ENCODE assay signal across 9 cellular contexts in genomic region chr3:131083190-131083863, GRCh38. TPM values are rescaled to one million over a fixed set of nuclear protein-coding genes. Genes with fewer than 3 reads are reported as not detected.
DNase-seq lines count a peak whose midpoint lies in the region; ATAC-seq and TF ChIP-seq lines count a peak whose summit lies in the region.
"Had no signal": no experiment of that assay in that cellular context is flagged by ENCODE, and none has a peak within 500 bp of the region (broad histone marks: within the 10 kb centered on the region; RNA-seq: fewer than 3 reads in every experiment).

No MANE protein-coding gene starts in this region.

- H3K27ac Mint-ChIP-seq in CD8-positive, alpha-beta T cell: no peak overlapping the region
- no peak overlapping the region for H3K27ac Mint-ChIP-seq in activated T-helper 2 cell treated with anti-CD3 and anti-CD28 coated beads, Interferon-gamma antibody, Interleukin-2, Interleukin-4, amounts not matched to agents 10 μg/mL and 5 μg/mL and 100 μg/mL, durations not matched to agents 14 hours and 24 hours and 36 hours
- H3K27ac Mint-ChIP-seq in Caco-2 (ENCODE audit: unreplicated experiment): no peak overlapping the region
- no peak overlapping the region for H3K27ac Mint-ChIP-seq in activated T-helper 1 cell treated with anti-CD3 and anti-CD28 coated beads, Interleukin-12 subunit alpha, Interleukin-12 subunit beta, Interleukin-2, Interleukin-4 antibody, amounts not matched to agents 30 ng/mL and 10 ng/mL and 1 ng/mL, durations not matched to agents 14 hours and 24 hours and 36 hours

- TF ChIP-seq CTCF in retinal pigment epithelial cell (conservative IDR thresholded peaks at IDR 0.05; ENCODE audit: low read depth, low read length) (no peak), Caco-2 (IDR thresholded peaks at IDR 0.05; ENCODE audit: insufficient read depth in 1 of 2, low read depth in 1 of 2, low read length in 1 of 2, severe bottlenecking in 1 of 2, unreplicated experiment in 1 of 2) (no peak)
- TF ChIP-seq CTCF in CD8-positive, alpha-beta T cell (IDR thresholded peaks at IDR 0.05): no peak

- H3K4me1 Mint-ChIP-seq in CD8-positive, alpha-beta T cell (ENCODE audit: low read depth): peaks cover 2% of the 10 kb centered on the region
- no peaks in the 10 kb centered on the region for H3K4me1 Mint-ChIP-seq in activated T-helper 2 cell treated with anti-CD3 and anti-CD28 coated beads, Interferon-gamma antibody, Interleukin-2, Interleukin-4, amounts not matched to agents 10 μg/mL and 5 μg/mL and 100 μg/mL, durations not matched to agents 14 hours and 24 hours and 36 hours (ENCODE audit: low read depth)
- H3K4me1 Mint-ChIP-seq in Caco-2 (ENCODE audit: low read depth, unreplicated experiment): no peaks in the 10 kb centered on the region
- no peaks in the 10 kb centered on the region for H3K4me1 Mint-ChIP-seq in activated T-helper 1 cell treated with anti-CD3 and anti-CD28 coated beads, Interleukin-12 subunit alpha, Interleukin-12 subunit beta, Interleukin-2, Interleukin-4 antibody, amounts not matched to agents 30 ng/mL and 10 ng/mL and 1 ng/mL, durations not matched to agents 14 hours and 24 hours and 36 hours (ENCODE audit: low read depth)

- no peak overlapping the region for H3K27ac ChIP-seq in CD8-positive, alpha-beta T cell (ENCODE audit: low read depth, low read length)

- H3K36me3 ChIP-seq in CD8-positive, alpha-beta T cell (ENCODE audit: insufficient read depth, low read length): no peaks in the 10 kb centered on the region
- H3K36me3 ChIP-seq in Caco-2 (ENCODE audit: control insufficient read depth, insufficient read depth, low read length): no peaks in the 10 kb centered on the region

- intact Hi-C loops in CD8-positive, alpha-beta T cell (cut with DNase I, micrococcal nuclease): no loop called here
- intact Hi-C loops in activated T-helper 2 cell treated with anti-CD3 and anti-CD28 coated beads, Interferon-gamma antibody, Interleukin-2, Interleukin-4, amounts not matched to agents 10 μg/mL and 5 μg/mL and 100 μg/mL, durations not matched to agents 14 hours and 24 hours and 36 hours (cut with micrococcal nuclease): no loop called here
- intact Hi-C loops in Caco-2 (cut with micrococcal nuclease; ENCODE audit: unreplicated experiment): no loop called here
- intact Hi-C loops in activated T-helper 1 cell treated with anti-CD3 and anti-CD28 coated beads, Interleukin-12 subunit alpha, Interleukin-12 subunit beta, Interleukin-2, Interleukin-4 antibody, amounts not matched to agents 30 ng/mL and 10 ng/mL and 1 ng/mL, durations not matched to agents 14 hours and 24 hours and 36 hours (cut with micrococcal nuclease): no loop called here

- H3K27me3 ChIP-seq in CD8-positive, alpha-beta T cell (ENCODE audit: insufficient read depth, low read length): no peaks in the 10 kb centered on the region
- H3K27me3 ChIP-seq in Caco-2 (replicated peaks; ENCODE audit: control insufficient read depth, insufficient read depth, low read length): no peaks in the 10 kb centered on the region

- POLR2A ChIA-PET in CD8-positive, alpha-beta T cell (lab: Charles Lee): no interaction called here
- POLR2A ChIA-PET in Caco-2 (lab: Charles Lee): no interaction called here

- no peaks in the 10 kb centered on the region for H3K36me3 Mint-ChIP-seq in CD8-positive, alpha-beta T cell
- H3K36me3 Mint-ChIP-seq in activated T-helper 2 cell treated with anti-CD3 and anti-CD28 coated beads, Interferon-gamma antibody, Interleukin-2, Interleukin-4, amounts not matched to agents 10 μg/mL and 5 μg/mL and 100 μg/mL, durations not matched to agents 14 hours and 24 hours and 36 hours (ENCODE audit: low read depth): no peaks in the 10 kb centered on the region
- H3K36me3 Mint-ChIP-seq in Caco-2 (ENCODE audit: insufficient read depth, unreplicated experiment): no peaks in the 10 kb centered on the region
- H3K36me3 Mint-ChIP-seq in activated T-helper 1 cell treated with anti-CD3 and anti-CD28 coated beads, Interleukin-12 subunit alpha, Interleukin-12 subunit beta, Interleukin-2, Interleukin-4 antibody, amounts not matched to agents 30 ng/mL and 10 ng/mL and 1 ng/mL, durations not matched to agents 14 hours and 24 hours and 36 hours (ENCODE audit: low read depth): no peaks in the 10 kb centered on the region

- no TSS peak for BruUV-seq in Caco-2 (replicated peaks; lab: Mats Ljungman, UMichigan)

- H3K4me1 ChIP-seq in CD8-positive, alpha-beta T cell (ENCODE audit: insufficient read depth, low read length): no peaks in the 10 kb centered on the region
- no peaks in the 10 kb centered on the region for H3K4me1 ChIP-seq in Caco-2

- H3K9me3 Mint-ChIP-seq in CD8-positive, alpha-beta T cell: no peaks in the 10 kb centered on the region
- H3K9me3 Mint-ChIP-seq in activated T-helper 2 cell treated with anti-CD3 and anti-CD28 coated beads, Interferon-gamma antibody, Interleukin-2, Interleukin-4, amounts not matched to agents 10 μg/mL and 5 μg/mL and 100 μg/mL, durations not matched to agents 14 hours and 24 hours and 36 hours: no peaks in the 10 kb centered on the region
- no peaks in the 10 kb centered on the region for H3K9me3 Mint-ChIP-seq in Caco-2 (ENCODE audit: unreplicated experiment)
- H3K9me3 Mint-ChIP-seq in activated T-helper 1 cell treated with anti-CD3 and anti-CD28 coated beads, Interleukin-12 subunit alpha, Interleukin-12 subunit beta, Interleukin-2, Interleukin-4 antibody, amounts not matched to agents 30 ng/mL and 10 ng/mL and 1 ng/mL, durations not matched to agents 14 hours and 24 hours and 36 hours: no peaks in the 10 kb centered on the region

- no peak for ATAC-seq in CD8-positive, alpha-beta T cell
- ATAC-seq: HepG2 had no signal

- DNase-seq in H4 (ENCODE audit: low spot score) (peak; percentile 73), NCI-H446 (lab: John Stamatoyannopoulos, UW) (peak; percentile 63 to 89), fibroblast of peridontal ligament (ENCODE audit: extremely low read depth) (peak; percentile 48), retinal pigment epithelial cell (ENCODE audit: low read depth) (peak; percentile 12), Caco-2 (no peak)
- no peak for DNase-seq in CD8-positive, alpha-beta T cell
- DNase-seq in activated T-helper 2 cell treated with anti-CD3 and anti-CD28 coated beads, Interferon-gamma antibody, Interleukin-2, Interleukin-4, amounts not matched to agents 10 μg/mL and 5 μg/mL and 100 μg/mL, durations not matched to agents 14 hours and 24 hours and 36 hours (ENCODE audit: low spot score): no peak
- no peak for DNase-seq in activated T-helper 1 cell treated with anti-CD3 and anti-CD28 coated beads, Interleukin-12 subunit alpha, Interleukin-12 subunit beta, Interleukin-2, Interleukin-4 antibody, amounts not matched to agents 30 ng/mL and 10 ng/mL and 1 ng/mL, durations not matched to agents 14 hours and 24 hours and 36 hours (ENCODE audit: low spot score)

- CTCF ChIA-PET in CD8-positive, alpha-beta T cell (lab: Charles Lee): no interaction called here
- CTCF ChIA-PET in Caco-2 (lab: Charles Lee): no interaction called here

- H3K4me3 ChIP-seq in retinal pigment epithelial cell (ENCODE audit: low read length) (no peak overlapping the region), Caco-2 (ENCODE audit: low read depth, low read length) (no peak overlapping the region)
- no peak overlapping the region for H3K4me3 ChIP-seq in CD8-positive, alpha-beta T cell (ENCODE audit: low read depth, low read length)

- no peaks in the 10 kb centered on the region for H3K27me3 Mint-ChIP-seq in CD8-positive, alpha-beta T cell (ENCODE audit: low read depth)
- no peaks in the 10 kb centered on the region for H3K27me3 Mint-ChIP-seq in activated T-helper 2 cell treated with anti-CD3 and anti-CD28 coated beads, Interferon-gamma antibody, Interleukin-2, Interleukin-4, amounts not matched to agents 10 μg/mL and 5 μg/mL and 100 μg/mL, durations not matched to agents 14 hours and 24 hours and 36 hours (ENCODE audit: low read depth)
- no peaks in the 10 kb centered on the region for H3K27me3 Mint-ChIP-seq in Caco-2 (ENCODE audit: insufficient read depth, unreplicated experiment)
- peaks cover 6% of the 10 kb centered on the region for H3K27me3 Mint-ChIP-seq in activated T-helper 1 cell treated with anti-CD3 and anti-CD28 coated beads, Interleukin-12 subunit alpha, Interleukin-12 subunit beta, Interleukin-2, Interleukin-4 antibody, amounts not matched to agents 30 ng/mL and 10 ng/mL and 1 ng/mL, durations not matched to agents 14 hours and 24 hours and 36 hours (ENCODE audit: insufficient read depth)

- H3K9me3 ChIP-seq in CD8-positive, alpha-beta T cell (ENCODE audit: low read length): no peaks in the 10 kb centered on the region
- H3K9me3 ChIP-seq in Caco-2: no peaks in the 10 kb centered on the region

- H3K4me3 Mint-ChIP-seq in CD8-positive, alpha-beta T cell: no peak overlapping the region
- H3K4me3 Mint-ChIP-seq in activated T-helper 2 cell treated with anti-CD3 and anti-CD28 coated beads, Interferon-gamma antibody, Interleukin-2, Interleukin-4, amounts not matched to agents 10 μg/mL and 5 μg/mL and 100 μg/mL, durations not matched to agents 14 hours and 24 hours and 36 hours (ENCODE audit: low read depth): no peak overlapping the region
- no peak overlapping the region for H3K4me3 Mint-ChIP-seq in Caco-2 (ENCODE audit: unreplicated experiment)
- no peak overlapping the region for H3K4me3 Mint-ChIP-seq in activated T-helper 1 cell treated with anti-CD3 and anti-CD28 coated beads, Interleukin-12 subunit alpha, Interleukin-12 subunit beta, Interleukin-2, Interleukin-4 antibody, amounts not matched to agents 30 ng/mL and 10 ng/mL and 1 ng/mL, durations not matched to agents 14 hours and 24 hours and 36 hours

RNA-seq across cellular contexts. Expression of gene NEK11, which starts 56.6 kb away (rescaled TPM):
- 1.2 and 3.0 TPM in 2 replicates for total RNA-seq in H4 (2014; rRNA removed; shearing (Covaris generic))
- total RNA-seq in CD8-positive, alpha-beta T cell: 1 to 10 TPM; 3.6 to 3.8 TPM
- total RNA-seq in activated T-helper 2 cell treated with anti-CD3 and anti-CD28 coated beads, Interferon-gamma antibody, Interleukin-2, Interleukin-4, amounts not matched to agents 10 μg/mL and 5 μg/mL and 100 μg/mL, durations not matched to agents 14 hours and 24 hours and 36 hours: 1.1 and 1.2 TPM in 2 replicates
- total RNA-seq in Caco-2 (2022): 3.9 and 4.4 TPM in 2 replicates
- 0.51 and 1.2 TPM in 2 replicates for total RNA-seq in activated T-helper 1 cell treated with anti-CD3 and anti-CD28 coated beads, Interleukin-12 subunit alpha, Interleukin-12 subunit beta, Interleukin-2, Interleukin-4 antibody, amounts not matched to agents 30 ng/mL and 10 ng/mL and 1 ng/mL, durations not matched to agents 14 hours and 24 hours and 36 hours

RNA-seq across cellular contexts. Expression of gene ASTE1, which starts 56.7 kb away (rescaled TPM):
- total RNA-seq in H4 (2014; rRNA removed; shearing (Covaris generic)): 6.8 and 9.1 TPM in 2 replicates
- 10 to 100 TPM; 24.6 to 25.9 TPM for total RNA-seq in CD8-positive, alpha-beta T cell
- 7.4 and 8.0 TPM in 2 replicates for total RNA-seq in activated T-helper 2 cell treated with anti-CD3 and anti-CD28 coated beads, Interferon-gamma antibody, Interleukin-2, Interleukin-4, amounts not matched to agents 10 μg/mL and 5 μg/mL and 100 μg/mL, durations not matched to agents 14 hours and 24 hours and 36 hours
- total RNA-seq in Caco-2 (2022): 8.7 and 11.0 TPM in 2 replicates
- 9.6 and 14.6 TPM in 2 replicates for total RNA-seq in activated T-helper 1 cell treated with anti-CD3 and anti-CD28 coated beads, Interleukin-12 subunit alpha, Interleukin-12 subunit beta, Interleukin-2, Interleukin-4 antibody, amounts not matched to agents 30 ng/mL and 10 ng/mL and 1 ng/mL, durations not matched to agents 14 hours and 24 hours and 36 hours

Comparison
In these comparisons a context has a peak if more than half of its experiments do, and no peak if none do; other contexts are left out.
1. DNase-seq: peak in H4 (single experiment), NCI-H446 (2 of 2), fibroblast of peridontal ligament (single experiment) and retinal pigment epithelial cell (single experiment); none in CD8-positive, alpha-beta T cell (0 of 7), activated T-helper 2 cell treated with anti-CD3 and anti-CD28 coated beads, Interferon-gamma antibody, Interleukin-2, Interleukin-4, amounts not matched to agents 10 μg/mL and 5 μg/mL and 100 μg/mL, durations not matched to agents 14 hours and 24 hours and 36 hours (single experiment), Caco-2 (0 of 2) and activated T-helper 1 cell treated with anti-CD3 and anti-CD28 coated beads, Interleukin-12 subunit alpha, Interleukin-12 subunit beta, Interleukin-2, Interleukin-4 antibody, amounts not matched to agents 30 ng/mL and 10 ng/mL and 1 ng/mL, durations not matched to agents 14 hours and 24 hours and 36 hours (single experiment).